In genomic region chr14:39315859-39316444, GRCh38 we compare ENCODE assay signal across 14 cellular contexts.
"Had no signal": no experiment of that assay in that cellular context is flagged by ENCODE, and none has a peak within 500 bp of the region (broad histone marks: within the 10 kb centered on the region; RNA-seq: fewer than 3 reads in every experiment).

No MANE protein-coding gene starts in this region.

- H3K9me3 ChIP-seq: esophagus squamous epithelium had no signal

- ATAC-seq: activated T-cell treated with anti-CD3 and anti-CD28 coated beads, Interleukin-2, amount 50 U/mL, for 72 hours had no signal

- H3K4me1 Mint-ChIP-seq: activated CD4-positive, alpha-beta T cell treated with anti-CD3 and anti-CD28 coated beads, Interleukin-2, amount 10 ng/mL, durations not matched to agents 7 days and 5 days; neural crest cell had no signal

- H3K27me3 Mint-ChIP-seq: activated CD4-positive, alpha-beta T cell treated with anti-CD3 and anti-CD28 coated beads, Interleukin-2, amount 10 ng/mL, durations not matched to agents 7 days and 5 days; activated naive CD8-positive, alpha-beta T cell treated with anti-CD3 and anti-CD28 coated beads, Interleukin-2, amount 10 ng/mL, durations not matched to agents 7 days and 5 days had no signal

- H3K27ac ChIP-seq: esophagus squamous epithelium, parathyroid adenoma had no signal

- H3K27ac Mint-ChIP-seq: activated CD4-positive, alpha-beta T cell treated with anti-CD3 and anti-CD28 coated beads, Interleukin-2, amount 10 ng/mL, durations not matched to agents 7 days and 5 days; activated naive CD8-positive, alpha-beta T cell treated with anti-CD3 and anti-CD28 coated beads, Interleukin-2, amount 10 ng/mL, durations not matched to agents 7 days and 5 days; T-helper 2 cell treated with Interferon-gamma antibody and Interleukin-4, amounts not matched to agents 5 μg/mL and 100 μg/mL, for 36 hours had no signal

- H3K9ac ChIP-seq: parathyroid adenoma had no signal

- DNase-seq: activated CD4-positive, alpha-beta T cell treated with anti-CD3 and anti-CD28 coated beads, Interleukin-2, amount 10 ng/mL, durations not matched to agents 7 days and 5 days; activated CD4-positive, CD25-positive, alpha-beta regulatory T cell; activated CD8-positive, alpha-beta memory T cell treated with anti-CD3 and anti-CD28 coated beads, Interleukin-2, amount 50 U/mL, for 48 hours; activated gamma-delta T cell treated with Interleukin-2 at 50 U/mL for 16 hours; activated naive CD8-positive, alpha-beta T cell treated with anti-CD3 and anti-CD28 coated beads, Interleukin-2, amount 10 ng/mL, durations not matched to agents 7 days and 5 days; activated T-cell treated with anti-CD3 and anti-CD28 coated beads, Interleukin-2, amount 50 U/mL, for 72 hours; cerebellar nuclear complex; effector CD8-positive, alpha-beta T cell; esophagus squamous epithelium; hippocampal formation; stimulated activated CD4-positive, alpha-beta T cell treated with anti-CD3 and anti-CD28 coated beads, Interleukin-1b, Interleukin-23, amount 100 ng/mL, for 48 hours had no signal

- H3K27me3 ChIP-seq: esophagus squamous epithelium had no signal

- H3K4me3 Mint-ChIP-seq: activated CD4-positive, alpha-beta T cell treated with anti-CD3 and anti-CD28 coated beads, Interleukin-2, amount 10 ng/mL, durations not matched to agents 7 days and 5 days; activated naive CD8-positive, alpha-beta T cell treated with anti-CD3 and anti-CD28 coated beads, Interleukin-2, amount 10 ng/mL, durations not matched to agents 7 days and 5 days; activated T-cell treated with anti-CD3 and anti-CD28 coated beads, Interleukin-2, amount 50 U/mL, for 72 hours; neural crest cell; T-helper 2 cell treated with Interferon-gamma antibody and Interleukin-4, amounts not matched to agents 5 μg/mL and 100 μg/mL, for 36 hours had no signal

- H3K4me3 ChIP-seq: esophagus squamous epithelium had no signal

- H2AFZ ChIP-seq: parathyroid adenoma had no signal

- H3K4me1 ChIP-seq: esophagus squamous epithelium, parathyroid adenoma had no signal

- H3K9me3 Mint-ChIP-seq: activated CD4-positive, alpha-beta T cell treated with anti-CD3 and anti-CD28 coated beads, Interleukin-2, amount 10 ng/mL, durations not matched to agents 7 days and 5 days; activated naive CD8-positive, alpha-beta T cell treated with anti-CD3 and anti-CD28 coated beads, Interleukin-2, amount 10 ng/mL, durations not matched to agents 7 days and 5 days; activated T-cell treated with anti-CD3 and anti-CD28 coated beads, Interleukin-2, amount 50 U/mL, for 72 hours; neural crest cell; T-helper 2 cell treated with Interferon-gamma antibody and Interleukin-4, amounts not matched to agents 5 μg/mL and 100 μg/mL, for 36 hours had no signal
